Comparison of ENCODE assay signal across 17 cellular contexts in genomic region chr9:93324191-93324834, GRCh38.
"Had no signal": no experiment of that assay in that cellular context is flagged by ENCODE, and none has a peak within 500 bp of the region (broad histone marks: within the 10 kb centered on the region; RNA-seq: fewer than 3 reads in every experiment).

No MANE protein-coding gene starts in this region.

- DNase-seq: activated CD4-positive, alpha-beta T cell treated with anti-CD3 and anti-CD28 coated beads for 4 hours; activated CD8-positive, alpha-beta T cell treated with anti-CD3 and anti-CD28 coated beads, Interleukin-2, amount 10 ng/mL, durations not matched to agents 7 days and 5 days; activated naive CD8-positive, alpha-beta T cell treated with anti-CD3 and anti-CD28 coated beads for 36 hours; hypothalamus; immature natural killer cell; left cardiac atrium; natural killer cell; occipital lobe; sigmoid colon; stimulated activated CD4-positive, alpha-beta T cell treated with anti-CD3 and anti-CD28 coated beads, Interleukin-2, amount 100 ng/mL, for 24 hours; stimulated activated naive CD4-positive, alpha-beta T cell treated with Interleukin-2 at 50 U/mL for 16 hours; T1000; trophoblast cell had no signal

- H3K9me3 ChIP-seq: esophagus muscularis mucosa, prostate gland, sigmoid colon had no signal

- ATAC-seq: activated CD8-positive, alpha-beta T cell treated with anti-CD3 and anti-CD28 coated beads, Interleukin-2, amount 10 ng/mL, durations not matched to agents 7 days and 5 days; left cardiac atrium; natural killer cell had no signal

- H3K4me3 ChIP-seq: esophagus muscularis mucosa, prostate gland, sigmoid colon had no signal

- H3K36me3 ChIP-seq: prostate gland, sigmoid colon had no signal

- H3K27me3 ChIP-seq: esophagus muscularis mucosa, sigmoid colon had no signal

- H3K27ac ChIP-seq: esophagus muscularis mucosa, prostate gland, sigmoid colon, VCaP had no signal

- H3K4me1 ChIP-seq: esophagus muscularis mucosa, prostate gland, sigmoid colon had no signal

- FAIRE-seq: endometrium had no signal
